Comparison of ENCODE assay signal across 1 cellular context in the genomic region with DNA sequence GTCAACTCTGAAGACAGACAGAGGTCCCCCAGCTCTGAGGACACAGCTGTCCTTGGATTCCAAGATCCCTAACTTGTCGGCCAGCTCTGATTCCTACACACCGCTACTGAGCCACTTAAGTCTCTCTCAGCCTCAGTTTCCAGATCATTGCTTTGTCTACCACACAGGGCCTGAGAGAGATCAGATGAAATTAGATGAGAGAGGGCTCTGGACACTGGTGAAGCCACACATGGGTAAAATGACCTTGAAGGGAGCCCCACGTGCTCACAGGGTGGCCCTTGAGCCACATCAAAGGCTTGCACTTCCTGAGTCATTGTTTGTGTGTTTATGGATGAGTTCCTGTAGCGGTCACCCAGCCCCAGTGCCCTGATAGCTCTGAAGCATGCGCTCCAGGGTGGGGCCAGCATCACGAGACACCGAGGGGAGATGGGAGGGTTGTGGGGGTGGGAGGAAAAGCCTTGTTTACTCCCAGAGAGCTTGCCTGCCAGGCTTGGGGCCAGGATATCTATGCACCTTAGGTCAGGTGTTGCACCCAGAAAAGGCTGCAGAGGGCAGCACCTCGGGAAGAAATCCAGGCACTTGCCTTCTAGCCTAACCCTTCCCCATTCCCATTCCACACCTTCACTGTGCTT.
TF ChIP-seq lines count a peak whose summit lies in the region.

No MANE protein-coding gene starts in this region.

TF ChIP-seq in HepG2, 621 proteins besides CTCF, POLR2A, EP300 and RAD21 (continued from another document and continues in another):
- TF ChIP-seq ZXDC (CRISPR knock-in tag; IDR thresholded peaks at IDR 0.05) (peak; percentile 97), ZBTB2 (CRISPR knock-in tag; IDR thresholded peaks at IDR 0.05; ENCODE audit: low read depth) (peak; percentile 56; the same call in 1 of the 2 replicates), ZKSCAN1 (IDR thresholded peaks at IDR 0.05; ENCODE audit: low read length) (peak; percentile 38; the same call in 1 of the 2 replicates), ARNT2 (CRISPR knock-in tag; IDR thresholded peaks at IDR 0.05; ENCODE audit: low read depth) (peak; percentile 78; the same call in 1 of the 2 replicates), HHEX (CRISPR knock-in tag; IDR thresholded peaks at IDR 0.05) (peak; percentile 81), KDM4B (CRISPR knock-in tag; IDR thresholded peaks at IDR 0.05) (no peak; the same call in 1 of the 2 replicates), SAFB2 (CRISPR knock-in tag; IDR thresholded peaks at IDR 0.05; ENCODE audit: borderline replicate concordance, low read depth) (no peak; the same call in 1 of the 2 replicates), ZNF513 (CRISPR knock-in tag; conservative IDR thresholded peaks at IDR 0.05) (no peak), PAX8 (CRISPR knock-in tag; IDR thresholded peaks at IDR 0.05; ENCODE audit: borderline replicate concordance) (peak; percentile 77; the same call in 1 of the 2 replicates), TEAD3 (CRISPR knock-in tag; optimal IDR thresholded peaks at IDR 0.05; ENCODE audit: borderline replicate concordance) (peak; percentile 86), NFYC (CRISPR knock-in tag; IDR thresholded peaks at IDR 0.05) (peak; percentile 49; the same call in 1 of the 2 replicates), ZNF260 (CRISPR knock-in tag; IDR thresholded peaks at IDR 0.05; ENCODE audit: borderline replicate concordance, low read depth) (no peak), USF2 (IDR thresholded peaks at IDR 0.05; ENCODE audit: low read depth, low read length) (peak; percentile 84), USF2 (CRISPR knock-in tag; IDR thresholded peaks at IDR 0.05; ENCODE audit: borderline replicate concordance) (peak; percentile 86; the same call in 1 of the 2 replicates), KLF11 (CRISPR knock-in tag; IDR thresholded peaks at IDR 0.05) (no peak), GATAD2A (CRISPR knock-in tag; IDR thresholded peaks at IDR 0.05) (peak; percentile 99), PRMT3 (CRISPR knock-in tag; IDR thresholded peaks at IDR 0.05; ENCODE audit: borderline replicate concordance, low read depth) (no peak), PHF20 (CRISPR knock-in tag; IDR thresholded peaks at IDR 0.05) (no peak; the same call in 1 of the 2 replicates), ZMAT3 (CRISPR knock-in tag; conservative IDR thresholded peaks at IDR 0.05) (peak; percentile 99), ZNF441 (CRISPR knock-in tag; IDR thresholded peaks at IDR 0.05; ENCODE audit: borderline replicate concordance) (peak; percentile 76; the same call in 1 of the 2 replicates), TFAP4 (IDR thresholded peaks at IDR 0.05; ENCODE audit: borderline replicate concordance, low read depth) (peak; percentile 86; the same call in 1 of the 2 replicates), NR2C2 (CRISPR knock-in tag; IDR thresholded peaks at IDR 0.05; ENCODE audit: borderline replicate concordance) (peak; percentile 90), ZNF44 (CRISPR knock-in tag; IDR thresholded peaks at IDR 0.05) (no peak), ZNF263 (CRISPR knock-in tag; IDR thresholded peaks at IDR 0.05) (peak; percentile 46; the same call in 1 of the 2 replicates), RXRB (CRISPR knock-in tag; IDR thresholded peaks at IDR 0.05; ENCODE audit: borderline replicate concordance) (peak; percentile 96), ZNF333 (CRISPR knock-in tag; IDR thresholded peaks at IDR 0.05; ENCODE audit: borderline replicate concordance) (no peak), ZNF639 (CRISPR knock-in tag; conservative IDR thresholded peaks at IDR 0.05) (peak; percentile 82; the same call in 1 of the 2 replicates), ZNF704 (CRISPR knock-in tag; IDR thresholded peaks at IDR 0.05; ENCODE audit: borderline replicate concordance) (peak; percentile 93), CBFB (CRISPR knock-in tag; IDR thresholded peaks at IDR 0.05) (peak; percentile 100), TAF1 (CRISPR knock-in tag; IDR thresholded peaks at IDR 0.05) (peak; percentile 31; the same call in 1 of the 2 replicates), ZNF292 (CRISPR knock-in tag; IDR thresholded peaks at IDR 0.05; ENCODE audit: borderline replicate concordance, low read depth) (peak; percentile 77; the same call in 1 of the 2 replicates), ZSCAN31 (CRISPR knock-in tag; IDR thresholded peaks at IDR 0.05; ENCODE audit: low read depth) (peak; percentile 90; the same call in 1 of the 2 replicates)
- TF ChIP-seq, protein P1, sequence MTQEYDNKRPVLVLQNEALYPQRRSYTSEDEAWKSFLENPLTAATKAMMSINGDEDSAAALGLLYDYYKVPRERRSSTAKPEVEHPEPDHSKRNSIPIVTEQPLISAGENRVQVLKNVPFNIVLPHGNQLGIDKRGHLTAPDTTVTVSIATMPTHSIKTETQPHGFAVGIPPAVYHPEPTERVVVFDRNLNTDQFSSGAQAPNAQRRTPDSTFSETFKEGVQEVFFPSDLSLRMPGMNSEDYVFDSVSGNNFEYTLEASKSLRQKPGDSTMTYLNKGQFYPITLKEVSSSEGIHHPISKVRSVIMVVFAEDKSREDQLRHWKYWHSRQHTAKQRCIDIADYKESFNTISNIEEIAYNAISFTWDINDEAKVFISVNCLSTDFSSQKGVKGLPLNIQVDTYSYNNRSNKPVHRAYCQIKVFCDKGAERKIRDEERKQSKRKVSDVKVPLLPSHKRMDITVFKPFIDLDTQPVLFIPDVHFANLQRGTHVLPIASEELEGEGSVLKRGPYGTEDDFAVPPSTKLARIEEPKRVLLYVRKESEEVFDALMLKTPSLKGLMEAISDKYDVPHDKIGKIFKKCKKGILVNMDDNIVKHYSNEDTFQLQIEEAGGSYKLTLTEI (CRISPR knock-in tag; conservative IDR thresholded peaks at IDR 0.05): no peak
- TF ChIP-seq, protein P2, sequence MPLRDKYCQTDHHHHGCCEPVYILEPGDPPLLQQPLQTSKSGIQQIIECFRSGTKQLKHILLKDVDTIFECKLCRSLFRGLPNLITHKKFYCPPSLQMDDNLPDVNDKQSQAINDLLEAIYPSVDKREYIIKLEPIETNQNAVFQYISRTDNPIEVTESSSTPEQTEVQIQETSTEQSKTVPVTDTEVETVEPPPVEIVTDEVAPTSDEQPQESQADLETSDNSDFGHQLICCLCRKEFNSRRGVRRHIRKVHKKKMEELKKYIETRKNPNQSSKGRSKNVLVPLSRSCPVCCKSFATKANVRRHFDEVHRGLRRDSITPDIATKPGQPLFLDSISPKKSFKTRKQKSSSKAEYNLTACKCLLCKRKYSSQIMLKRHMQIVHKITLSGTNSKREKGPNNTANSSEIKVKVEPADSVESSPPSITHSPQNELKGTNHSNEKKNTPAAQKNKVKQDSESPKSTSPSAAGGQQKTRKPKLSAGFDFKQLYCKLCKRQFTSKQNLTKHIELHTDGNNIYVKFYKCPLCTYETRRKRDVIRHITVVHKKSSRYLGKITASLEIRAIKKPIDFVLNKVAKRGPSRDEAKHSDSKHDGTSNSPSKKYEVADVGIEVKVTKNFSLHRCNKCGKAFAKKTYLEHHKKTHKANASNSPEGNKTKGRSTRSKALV (CRISPR knock-in tag; IDR thresholded peaks at IDR 0.05): peak; percentile 83
- TF ChIP-seq, protein P3, sequence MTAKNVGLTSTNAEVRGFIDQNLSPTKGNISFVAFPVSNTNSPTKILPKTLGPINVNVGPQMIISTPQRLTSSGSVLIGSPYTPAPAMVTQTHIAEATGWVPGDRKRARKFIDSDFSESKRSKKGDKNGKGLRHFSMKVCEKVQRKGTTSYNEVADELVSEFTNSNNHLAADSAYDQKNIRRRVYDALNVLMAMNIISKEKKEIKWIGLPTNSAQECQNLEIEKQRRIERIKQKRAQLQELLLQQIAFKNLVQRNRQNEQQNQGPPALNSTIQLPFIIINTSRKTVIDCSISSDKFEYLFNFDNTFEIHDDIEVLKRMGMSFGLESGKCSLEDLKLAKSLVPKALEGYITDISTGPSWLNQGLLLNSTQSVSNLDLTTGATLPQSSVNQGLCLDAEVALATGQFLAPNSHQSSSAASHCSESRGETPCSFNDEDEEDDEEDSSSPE (CRISPR knock-in tag; IDR thresholded peaks at IDR 0.05): peak; percentile 48; the same call in 1 of the 2 replicates
- TF ChIP-seq, protein P4, sequence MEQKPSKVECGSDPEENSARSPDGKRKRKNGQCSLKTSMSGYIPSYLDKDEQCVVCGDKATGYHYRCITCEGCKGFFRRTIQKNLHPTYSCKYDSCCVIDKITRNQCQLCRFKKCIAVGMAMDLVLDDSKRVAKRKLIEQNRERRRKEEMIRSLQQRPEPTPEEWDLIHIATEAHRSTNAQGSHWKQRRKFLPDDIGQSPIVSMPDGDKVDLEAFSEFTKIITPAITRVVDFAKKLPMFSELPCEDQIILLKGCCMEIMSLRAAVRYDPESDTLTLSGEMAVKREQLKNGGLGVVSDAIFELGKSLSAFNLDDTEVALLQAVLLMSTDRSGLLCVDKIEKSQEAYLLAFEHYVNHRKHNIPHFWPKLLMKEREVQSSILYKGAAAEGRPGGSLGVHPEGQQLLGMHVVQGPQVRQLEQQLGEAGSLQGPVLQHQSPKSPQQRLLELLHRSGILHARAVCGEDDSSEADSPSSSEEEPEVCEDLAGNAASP (CRISPR knock-in tag; IDR thresholded peaks at IDR 0.05; ENCODE audit: borderline replicate concordance): peak; percentile 92
